Comparison of ENCODE assay signal across 31 cellular contexts in genomic region chr11:1102996-1103395, GRCh38. TPM values are rescaled to one million over a fixed set of nuclear protein-coding genes. Genes with fewer than 3 reads are reported as not detected.
"Had no signal": no experiment of that assay in that cellular context is flagged by ENCODE, and none has a peak within 500 bp of the region (broad histone marks: within the 10 kb centered on the region; RNA-seq: fewer than 3 reads in every experiment).

No MANE protein-coding gene starts in this region.

- H3K9me3 ChIP-seq: ascending aorta, breast epithelium, esophagus squamous epithelium had no signal

- H3K27me3 ChIP-seq: ascending aorta, cardiac muscle cell had no signal

- H3K4me1 ChIP-seq: ascending aorta, breast epithelium, esophagus squamous epithelium had no signal

- H3K4me3 ChIP-seq: ascending aorta, breast epithelium, cardiac muscle cell, esophagus squamous epithelium had no signal

- DNase-seq: activated CD4-positive, alpha-beta memory T cell treated with anti-CD3 and anti-CD28 coated beads for 36 hours; activated CD4-positive, alpha-beta T cell treated with anti-CD3 and anti-CD28 coated beads for 36 hours; activated CD4-positive, alpha-beta T cell treated with anti-CD3 and anti-CD28 coated beads, Interleukin-2, amount 10 ng/mL, durations not matched to agents 24 days and 14 days; activated CD4-positive, CD25-positive, alpha-beta regulatory T cell; activated CD4-positive, CD25-positive, alpha-beta regulatory T cell treated with anti-CD3 and anti-CD28 coated beads, Interleukin-2, amount 50 U/mL, for 72 hours; activated CD8-positive, alpha-beta memory T cell treated with anti-CD3 and anti-CD28 coated beads, Interleukin-2, amount 50 U/mL, for 48 hours; activated CD8-positive, alpha-beta T cell treated with anti-CD3 and anti-CD28 coated beads, Interleukin-2, amount 10 ng/mL, durations not matched to agents 7 days and 5 days; activated gamma-delta T cell; activated naive CD4-positive, alpha-beta T cell; activated naive CD4-positive, alpha-beta T cell treated with anti-CD3 and anti-CD28 coated beads, Interleukin-2, amount 10 ng/mL, durations not matched to agents 7 days and 5 days; activated naive CD8-positive, alpha-beta T cell treated with anti-CD3 and anti-CD28 coated beads, Interleukin-2, amount 10 ng/mL, durations not matched to agents 7 days and 5 days; activated T-cell treated with anti-CD3 and anti-CD28 coated beads for 4 hours; activated T-cell treated with anti-CD3 and anti-CD28 coated beads, Interleukin-2, amount 50 U/mL, for 24 hours; activated T-cell treated with anti-CD3 and anti-CD28 coated beads, Interleukin-2, amount 50 U/mL, for 72 hours; cortex of kidney; dermis blood vessel endothelial cell; effector CD8-positive, alpha-beta T cell; esophagus squamous epithelium; foreskin melanocyte; head of caudate nucleus; T-helper 2 cell had no signal

- ATAC-seq: activated CD4-positive, alpha-beta T cell treated with anti-CD3 and anti-CD28 coated beads for 36 hours; activated CD8-positive, alpha-beta T cell treated with anti-CD3 and anti-CD28 coated beads, Interleukin-2, amount 10 ng/mL, durations not matched to agents 7 days and 5 days; activated naive CD4-positive, alpha-beta T cell treated with anti-CD3 and anti-CD28 coated beads, Interleukin-2, amount 50 U/mL, for 72 hours; activated T-cell treated with anti-CD3 and anti-CD28 coated beads, Interleukin-2, amount 50 U/mL, for 72 hours had no signal

- H3K36me3 ChIP-seq: ascending aorta, breast epithelium, cardiac muscle cell, esophagus squamous epithelium had no signal

- H3K27ac ChIP-seq: ascending aorta, breast epithelium, cardiac muscle cell, epithelial cell of prostate, esophagus squamous epithelium had no signal

RNA-seq across cellular contexts. Expression of gene MUC2, which starts 28.3 kb away (rescaled TPM):
- total RNA-seq: activated CD4-positive, alpha-beta memory T cell treated with anti-CD3 and anti-CD28 coated beads for 36 hours; activated CD4-positive, alpha-beta T cell treated with anti-CD3 and anti-CD28 coated beads for 36 hours; activated CD4-positive, alpha-beta T cell treated with anti-CD3 and anti-CD28 coated beads, Interleukin-2, amount 10 ng/mL, durations not matched to agents 24 days and 14 days; activated CD8-positive, alpha-beta memory T cell treated with anti-CD3 and anti-CD28 coated beads for 36 hours; activated CD8-positive, alpha-beta T cell treated with anti-CD3 and anti-CD28 coated beads, Interleukin-2, amount 10 ng/mL, durations not matched to agents 7 days and 5 days; activated naive CD4-positive, alpha-beta T cell treated with anti-CD3 and anti-CD28 coated beads, Interleukin-2, amount 50 U/mL, for 72 hours; activated naive CD8-positive, alpha-beta T cell treated with anti-CD3 and anti-CD28 coated beads, Interleukin-2, amount 10 ng/mL, durations not matched to agents 7 days and 5 days; activated T-cell treated with anti-CD3 and anti-CD28 coated beads, Interleukin-2, amount 50 U/mL, for 72 hours; dermis blood vessel endothelial cell; endothelial cell of umbilical vein; fibroblast of lung; fibroblast of villous mesenchyme; T-helper 1 cell treated with Interleukin-12 subunit alpha and Interleukin-12 subunit beta and Interleukin-4 antibody, amounts not matched to agents 30 ng/mL and 1 ng/mL, for 36 hours had no signal
- polyA plus RNA-seq: cardiac muscle cell, endothelial cell of umbilical vein, fibroblast of lung had no signal

RNA-seq across cellular contexts. Expression of gene MUC5AC, which starts 54.8 kb away (rescaled TPM):
- total RNA-seq: activated CD4-positive, alpha-beta memory T cell treated with anti-CD3 and anti-CD28 coated beads for 36 hours; activated CD4-positive, alpha-beta T cell treated with anti-CD3 and anti-CD28 coated beads for 36 hours; activated CD4-positive, alpha-beta T cell treated with anti-CD3 and anti-CD28 coated beads, Interleukin-2, amount 10 ng/mL, durations not matched to agents 24 days and 14 days; activated CD8-positive, alpha-beta memory T cell treated with anti-CD3 and anti-CD28 coated beads for 36 hours; activated CD8-positive, alpha-beta T cell treated with anti-CD3 and anti-CD28 coated beads, Interleukin-2, amount 10 ng/mL, durations not matched to agents 7 days and 5 days; activated naive CD4-positive, alpha-beta T cell treated with anti-CD3 and anti-CD28 coated beads, Interleukin-2, amount 50 U/mL, for 72 hours; activated naive CD8-positive, alpha-beta T cell treated with anti-CD3 and anti-CD28 coated beads, Interleukin-2, amount 10 ng/mL, durations not matched to agents 7 days and 5 days; activated T-cell treated with anti-CD3 and anti-CD28 coated beads, Interleukin-2, amount 50 U/mL, for 72 hours; breast epithelium; cardiac muscle cell; dermis blood vessel endothelial cell; endothelial cell of umbilical vein; fibroblast of lung; fibroblast of villous mesenchyme; T-helper 1 cell treated with Interleukin-12 subunit alpha and Interleukin-12 subunit beta and Interleukin-4 antibody, amounts not matched to agents 30 ng/mL and 1 ng/mL, for 36 hours had no signal
- polyA plus RNA-seq: cardiac muscle cell, endothelial cell of umbilical vein, fibroblast of lung had no signal
